In the genomic region with DNA sequence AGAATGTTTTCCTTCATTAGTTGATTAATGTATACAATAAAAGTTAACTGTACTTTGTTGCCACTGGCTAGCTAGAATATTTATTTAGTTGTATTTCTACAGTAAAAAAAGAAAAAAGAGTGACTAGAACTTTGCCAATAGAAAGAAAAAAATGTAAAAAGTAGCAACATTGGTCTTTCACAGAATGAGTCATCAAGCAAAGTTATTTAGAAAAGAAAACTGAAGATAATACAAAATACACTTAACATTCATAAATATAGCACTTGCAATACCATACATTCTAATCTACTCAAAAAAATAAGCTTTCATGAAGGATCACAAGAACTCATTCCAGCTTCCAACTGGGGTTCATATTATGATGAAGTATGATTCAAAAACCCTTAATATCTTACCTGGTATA, we compare ENCODE assay signal across 12 cellular contexts.
"Had no signal": no experiment of that assay in that cellular context is flagged by ENCODE, and none has a peak within 500 bp of the region (broad histone marks: within the 10 kb centered on the region; RNA-seq: fewer than 3 reads in every experiment).

No MANE protein-coding gene starts in this region.

- H3K9me3 ChIP-seq: ascending aorta, left lung had no signal

- H3K4me1 ChIP-seq: ascending aorta, left lung had no signal

- H3K27me3 ChIP-seq: ascending aorta, left lung had no signal

- DNase-seq: activated CD4-positive, alpha-beta memory T cell treated with anti-CD3 and anti-CD28 coated beads for 36 hours; activated CD4-positive, alpha-beta T cell treated with anti-CD3 and anti-CD28 coated beads for 1 hour; activated gamma-delta T cell; activated naive CD8-positive, alpha-beta T cell treated with anti-CD3 and anti-CD28 coated beads for 36 hours; activated T-cell treated with anti-CD3 and anti-CD28 coated beads, Interleukin-2, amount 50 U/mL, for 48 hours; effector memory CD4-positive, alpha-beta T cell; glutamatergic neuron; left lung; stimulated activated CD4-positive, alpha-beta T cell treated with anti-CD3 and anti-CD28 coated beads, Interleukin-4, amount 100 ng/mL, for 24 hours had no signal

- H3K4me3 ChIP-seq: ascending aorta, coronary artery, left lung had no signal

- H3K27ac ChIP-seq: ascending aorta, coronary artery, epithelial cell of prostate, left lung had no signal

- ATAC-seq: left lung had no signal
